10 cellular contexts compared by ENCODE assay signal in genomic region chr2:179235463-179236108, GRCh38. TPM values are rescaled to one million over a fixed set of nuclear protein-coding genes. Genes with fewer than 3 reads are reported as not detected.
A peak's percentile ranks its signal among the peaks of the same experiment; 100 is the strongest.
DNase-seq lines count a peak whose midpoint lies in the region; ATAC-seq and TF ChIP-seq lines count a peak whose summit lies in the region.
"Had no signal": no experiment of that assay in that cellular context is flagged by ENCODE, and none has a peak within 500 bp of the region (broad histone marks: within the 10 kb centered on the region; RNA-seq: fewer than 3 reads in every experiment).

No MANE protein-coding gene starts in this region.

- TF ChIP-seq CTCF in Calu3 (IDR thresholded peaks at IDR 0.05; ENCODE audit: unreplicated experiment) (no peak), nephron (IDR thresholded peaks at IDR 0.05; ENCODE audit: unreplicated experiment in 3 of 3) (no peak), progenitor cell of endocrine pancreas (IDR thresholded peaks at IDR 0.05; ENCODE audit: unreplicated experiment) (no peak)

- H3K27me3 Mint-ChIP-seq in Calu3 (ENCODE audit: unreplicated experiment) (no peaks in the 10 kb centered on the region), nephron (ENCODE audit: low read depth) (no peaks in the 10 kb centered on the region), progenitor cell of endocrine pancreas (no peaks in the 10 kb centered on the region)

- CTCF ChIA-PET in Calu3 (lab: Charles Lee) = interaction anchor here (0.7 kb wide), 1 partner anchor 1354 kb away, joined by 7 read pairs; no protein-coding TSS in a partner anchor

- H3K27ac Mint-ChIP-seq in Calu3 (ENCODE audit: unreplicated experiment) = peak overlapping the region; percentile 19
- H3K27ac Mint-ChIP-seq in nephron = peak overlapping the region; percentile 2 to 71 (median 25)
- no peak overlapping the region for H3K27ac Mint-ChIP-seq in progenitor cell of endocrine pancreas
- H3K27ac Mint-ChIP-seq: T-helper 2 cell treated with Interferon-gamma antibody and Interleukin-4, amounts not matched to agents 5 μg/mL and 100 μg/mL, for 36 hours had no signal

- H3K9me3 Mint-ChIP-seq in Calu3 (ENCODE audit: low read depth, unreplicated experiment) (peaks cover 6% of the 10 kb centered on the region), nephron (no peaks in the 10 kb centered on the region), progenitor cell of endocrine pancreas (ENCODE audit: low read depth) (peaks cover 3% of the 10 kb centered on the region)
- H3K9me3 Mint-ChIP-seq: T-helper 2 cell treated with Interferon-gamma antibody and Interleukin-4, amounts not matched to agents 5 μg/mL and 100 μg/mL, for 36 hours had no signal

- no peak overlapping the region for H3K4me3 Mint-ChIP-seq in Calu3 (ENCODE audit: low read depth, unreplicated experiment)
- H3K4me3 Mint-ChIP-seq in nephron = no peak overlapping the region
- H3K4me3 Mint-ChIP-seq in progenitor cell of endocrine pancreas (ENCODE audit: low read depth) = no peak overlapping the region
- H3K4me3 Mint-ChIP-seq: T-helper 2 cell treated with Interferon-gamma antibody and Interleukin-4, amounts not matched to agents 5 μg/mL and 100 μg/mL, for 36 hours had no signal

- no peak for ATAC-seq in HG03378 (IDR thresholded peaks at IDR 0.05; ENCODE audit: unreplicated experiment)

- intact Hi-C loops in Calu3 (cut with micrococcal nuclease; ENCODE audit: unreplicated experiment) = loop anchor here (5.0 kb wide), 1 partner anchor 107 kb away; no protein-coding TSS in a partner anchor

- peaks cover 13% of the 10 kb centered on the region for H3K36me3 Mint-ChIP-seq in Calu3 (ENCODE audit: insufficient read depth, unreplicated experiment)
- H3K36me3 Mint-ChIP-seq in nephron (ENCODE audit: low read depth) = peaks cover 15% of the 10 kb centered on the region
- peaks cover 5% of the 10 kb centered on the region for H3K36me3 Mint-ChIP-seq in progenitor cell of endocrine pancreas (ENCODE audit: insufficient read depth)

- BruUV-seq in Calu3 (replicated peaks; lab: Mats Ljungman, UMichigan) = no TSS peak

- H3K4me1 Mint-ChIP-seq in Calu3 (ENCODE audit: low read depth, unreplicated experiment) (peaks cover 63% of the 10 kb centered on the region), nephron (peaks cover 38% of the 10 kb centered on the region), progenitor cell of endocrine pancreas (ENCODE audit: low read depth) (peaks cover 20% of the 10 kb centered on the region)

- no peak for DNase-seq in Calu3
- DNase-seq in NCI-H2029 (lab: John Stamatoyannopoulos, UW) = peak; percentile 83
- DNase-seq in dedifferentiated amniotic fluid mesenchymal stem cell (ENCODE audit: extremely low spot score) = peak; percentile 63
- no peak for DNase-seq in progenitor cell of endocrine pancreas (ENCODE audit: low spot score, unreplicated experiment)
- no peak for DNase-seq in islet precursor cell
- no peak for DNase-seq in activated CD4-positive, alpha-beta T cell treated with anti-CD3 and anti-CD28 coated beads for 1 hour
- DNase-seq: adrenal gland had no signal

RNA-seq across cellular contexts. Expression of gene SESTD1, which starts 29.0 kb away (rescaled TPM):
- total RNA-seq in Calu3 (2022) (135 and 145 TPM in 2 replicates), progenitor cell of endocrine pancreas (101 and 108 TPM in 2 replicates)

Comparison
In these comparisons a context has a peak if more than half of its experiments do, and no peak if none do; other contexts are left out.
1. DNase-seq: peak in NCI-H2029 (single experiment) and dedifferentiated amniotic fluid mesenchymal stem cell (single experiment); none in Calu3 (single experiment), progenitor cell of endocrine pancreas (single experiment), islet precursor cell (single experiment) and activated CD4-positive, alpha-beta T cell treated with anti-CD3 and anti-CD28 coated beads for 1 hour (single experiment).